In genomic region chr3:21644268-21644667, GRCh38 we compare ENCODE assay signal across 23 cellular contexts.
"Had no signal": no experiment of that assay in that cellular context is flagged by ENCODE, and none has a peak within 500 bp of the region (broad histone marks: within the 10 kb centered on the region; RNA-seq: fewer than 3 reads in every experiment).

No MANE protein-coding gene starts in this region.

- H3K27me3 ChIP-seq: esophagus squamous epithelium, left lung, neutrophil, sigmoid colon, uterus had no signal

- H3K4me3 ChIP-seq: esophagus squamous epithelium, left lung, sigmoid colon, smooth muscle cell, uterus had no signal

- H3K9me3 ChIP-seq: esophagus squamous epithelium, neutrophil, sigmoid colon, uterus had no signal

- H3K36me3 ChIP-seq: esophagus squamous epithelium, left lung, neutrophil, sigmoid colon, uterus had no signal

- H3K4me1 ChIP-seq: left lung, uterus had no signal

- DNase-seq: activated CD4-positive, alpha-beta memory T cell treated with anti-CD3 and anti-CD28 coated beads, Interleukin-2, amount 10 ng/mL, durations not matched to agents 7 days and 5 days; activated CD4-positive, alpha-beta T cell treated with anti-CD3 and anti-CD28 coated beads, Interleukin-2, amount 10 ng/mL, durations not matched to agents 24 days and 14 days; activated CD4-positive, CD25-positive, alpha-beta regulatory T cell treated with anti-CD3 and anti-CD28 coated beads, Interleukin-2, amount 50 U/mL, for 72 hours; activated CD8-positive, alpha-beta memory T cell treated with anti-CD3 and anti-CD28 coated beads, Interleukin-2, amount 50 U/mL, for 48 hours; activated gamma-delta T cell; activated naive CD4-positive, alpha-beta T cell treated with anti-CD3 and anti-CD28 coated beads, Interleukin-2, amount 50 U/mL, for 16 hours; activated T-cell treated with anti-CD3 and anti-CD28 coated beads, Interleukin-2, amount 50 U/mL, for 24 hours; amniotic stem cell; caudate nucleus; esophagus squamous epithelium; foreskin melanocyte; left lung; sigmoid colon; stimulated activated CD4-positive, alpha-beta T cell treated with anti-CD3 and anti-CD28 coated beads, Interleukin-1b, Interleukin-23, amount 100 ng/mL, for 48 hours; stimulated activated CD4-positive, alpha-beta T cell treated with anti-CD3 and anti-CD28 coated beads, Interleukin-4, amount 100 ng/mL, for 4 hours; stimulated activated CD8-positive, alpha-beta memory T cell treated with anti-CD3 and anti-CD28 coated beads, Interleukin-4, amount 100 ng/mL, for 48 hours; stimulated activated naive CD8-positive, alpha-beta T cell treated with anti-CD3 and anti-CD28 coated beads, Interleukin-15, amount 100 ng/mL, for 72 hours; T-helper 2 cell; uterus had no signal

- H3K4me2 ChIP-seq: smooth muscle cell had no signal

- H3K27ac ChIP-seq: left lung, neutrophil, uterus had no signal

- ATAC-seq: left lung; SK-N-SH treated with all-trans-retinoic acid at 6 μM for 48 hours; stimulated activated memory B cell treated with anti-CD40 and anti-IgM and Interleukin-4, amounts not matched to agents 10 μg/mL and 1 μg/mL and 100 μg/mL, for 72 hours; stimulated activated naive CD8-positive, alpha-beta T cell treated with anti-CD3 and anti-CD28 coated beads, Interleukin-15, amount 100 ng/mL, for 72 hours had no signal
